In the genomic region with DNA sequence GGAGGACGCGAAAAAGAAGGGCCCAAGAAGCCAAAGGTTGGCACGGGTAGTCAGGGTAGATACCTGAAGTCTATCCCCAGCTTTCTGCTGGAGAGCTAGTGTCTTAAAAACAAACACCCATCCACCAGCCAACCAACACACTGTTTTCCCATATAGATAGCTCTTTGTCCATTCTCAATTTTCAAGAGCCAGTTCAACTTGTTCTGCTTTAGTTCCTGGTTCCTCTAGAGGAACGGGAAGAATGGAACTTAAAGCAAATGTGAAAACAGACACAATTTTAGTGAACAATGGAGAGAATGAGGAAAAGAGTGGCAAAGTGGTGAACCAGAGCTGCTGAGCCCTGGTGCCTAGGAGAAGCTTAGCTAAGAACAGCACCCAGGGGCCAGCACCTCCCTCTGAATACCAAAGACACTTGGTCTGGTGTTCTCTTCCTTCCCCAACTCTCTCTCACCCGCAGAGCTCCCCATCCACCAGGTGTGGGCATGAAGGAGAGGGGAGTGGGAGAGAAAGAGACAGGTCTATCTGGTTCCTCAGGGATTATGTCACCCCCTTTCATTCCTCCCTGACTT, we compare ENCODE assay signal across 20 cellular contexts. TPM values are rescaled to one million over a fixed set of nuclear protein-coding genes. Genes with fewer than 3 reads are reported as not detected.
DNase-seq lines count a peak whose midpoint lies in the region; ATAC-seq, FAIRE-seq and TF ChIP-seq lines count a peak whose summit lies in the region.
"Had no signal": no experiment of that assay in that cellular context is flagged by ENCODE, and none has a peak within 500 bp of the region (broad histone marks: within the 10 kb centered on the region; RNA-seq: fewer than 3 reads in every experiment).

No MANE protein-coding gene starts in this region.

- no peak overlapping the region for H3K14ac ChIP-seq in neuronal stem cell (ENCODE audit: low read length)

- H2AFZ ChIP-seq in neuronal stem cell (ENCODE audit: low read length): no peak overlapping the region

- H3K4ac ChIP-seq in neuronal stem cell (ENCODE audit: low read length): no peak overlapping the region

- no peak overlapping the region for H3K27ac Mint-ChIP-seq in neural crest cell (ENCODE audit: unreplicated experiment)

- WGBS in neuronal stem cell (ENCODE audit: extremely low coverage in 2 of 2, insufficient read length in 2 of 2, insufficient replicate concordance in 1 of 2), 2 donors: no CpG with 5 or more reads among the region's 5 CpGs

- no peak overlapping the region for H2BK12ac ChIP-seq in neuronal stem cell (ENCODE audit: low read length)

- peaks cover 25% of the 10 kb centered on the region for H3K4me1 ChIP-seq in stomach smooth muscle (ENCODE audit: control insufficient read depth, insufficient read depth, low read length)
- peaks cover 4 to 6% of the 10 kb centered on the region in 2 donors for H3K4me1 ChIP-seq in neuronal stem cell (ENCODE audit: control insufficient read depth in 2 of 2, insufficient read depth in 1 of 2, low read depth in 1 of 2, low read length in 2 of 2)

- H3K9me3 Mint-ChIP-seq in neural crest cell: no peaks in the 10 kb centered on the region

- no peak for TF ChIP-seq POLR2A in GM12892 (IDR thresholded peaks at IDR 0.05; ENCODE audit: low read depth, low read length)

- peak overlapping the region; percentile 57 for H3K4me3 Mint-ChIP-seq in neural crest cell

- H3K9me3 ChIP-seq in stomach smooth muscle (ENCODE audit: control insufficient read depth in 2 of 2, low read length in 2 of 2) (no peaks in the 10 kb centered on the region), neuronal stem cell (replicated peaks in 1 of 2; ENCODE audit: control insufficient read depth in 2 of 2, insufficient read depth in 1 of 2, low read depth in 1 of 2, low read length in 2 of 2) (peaks cover 0 to 9% of the 10 kb centered on the region in 2 donors)
- H3K9me3 ChIP-seq: Peyer's patch had no signal

- peaks cover 0 to 25% (median 0%) of the 10 kb centered on the region in 45 donors for H3K27me3 ChIP-seq in dorsolateral prefrontal cortex
- H3K27me3 ChIP-seq in stomach smooth muscle (ENCODE audit: control insufficient read depth in 1 of 2, insufficient read depth in 2 of 2, low read length in 2 of 2): no peaks in the 10 kb centered on the region
- H3K27me3 ChIP-seq in neuronal stem cell (ENCODE audit: control insufficient read depth in 3 of 3, insufficient read depth in 3 of 3, low read depth in 1 of 3, low read length in 3 of 3): peaks cover 8 to 61% (median 32%) of the 10 kb centered on the region in 3 experiments
- H3K27me3 ChIP-seq: Peyer's patch had no signal

- H3K36me3 Mint-ChIP-seq in neural crest cell (ENCODE audit: low read depth): no peaks in the 10 kb centered on the region

- H3K4me1 Mint-ChIP-seq in neural crest cell: peaks cover 14% of the 10 kb centered on the region

- TF ChIP-seq CTCF in dorsolateral prefrontal cortex (IDR thresholded peaks at IDR 0.05 in 54 of 56, conservative IDR thresholded peaks at IDR 0.05 in 2 of 56; ENCODE audit: low read depth in 1 of 56, partially characterized antibody in 56 of 56) (no peak), neural crest cell (conservative IDR thresholded peaks at IDR 0.05) (no peak)

- H4K8ac ChIP-seq in neuronal stem cell (ENCODE audit: low read depth, low read length): no peak overlapping the region

- H3K27ac ChIP-seq in angular gyrus (ENCODE audit: low read depth, low read length) (peak overlapping the region; percentile 32), dorsolateral prefrontal cortex (peak overlapping the region in 49 of 59 donors; percentile 1 to 100 (median 58)), stomach smooth muscle (ENCODE audit: low read length) (peak overlapping the region; percentile 31), neuronal stem cell (replicated peaks; ENCODE audit: low read length) (no peak overlapping the region)
- H3K27ac ChIP-seq: Peyer's patch had no signal

- peak overlapping the region in 12 of 59 donors; percentile 0 to 90 (median 78) for H3K4me3 ChIP-seq in dorsolateral prefrontal cortex
- H3K4me3 ChIP-seq in stomach smooth muscle (ENCODE audit: low read length in 2 of 2): no peak overlapping the region
- H3K4me3 ChIP-seq in neuronal stem cell (ENCODE audit: low read length in 2 of 2): no peak overlapping the region
- H3K4me3 ChIP-seq: Peyer's patch had no signal

- no peak for DNase-seq in dorsolateral prefrontal cortex
- DNase-seq in neural crest cell (ENCODE audit: low read depth, low spot score): no peak
- DNase-seq in GM12892 (ENCODE audit: insufficient read length): no peak
- no peak for DNase-seq in neuronal stem cell (ENCODE audit: low spot score)
- no peak for DNase-seq in globus pallidus (ENCODE audit: low spot score)
- DNase-seq: C1 segment of cervical spinal cord, DMS79, Kasumi-1, MM.1S, NCI-H1092, NCI-H1436 treated with DMSO at 0.1 percent for 48 hours, NCI-H2029 treated with DMSO at 0.1 percent for 48 hours, NCI-H446 treated with DMSO at 0.1 percent for 48 hours had no signal

- H2AK5ac ChIP-seq in neuronal stem cell (ENCODE audit: low read depth, low read length): no peak overlapping the region

- no peak for ATAC-seq in HG03521 (IDR thresholded peaks at IDR 0.05; ENCODE audit: unreplicated experiment)

- no peak overlapping the region for H4K91ac ChIP-seq in neuronal stem cell (ENCODE audit: low read depth, low read length, poor library complexity)

- no peak overlapping the region for H3K23ac ChIP-seq in neuronal stem cell (ENCODE audit: low read depth, low read length, poor library complexity)

- H3K18ac ChIP-seq in neuronal stem cell (ENCODE audit: low read length): no peak overlapping the region

- FAIRE-seq in GM12892 (lab: Jason Lieb, UNC): no peak
- FAIRE-seq: D721Med, H1 had no signal

- H2BK15ac ChIP-seq in neuronal stem cell (ENCODE audit: low read length): no peak overlapping the region

- no peak overlapping the region for H2BK5ac ChIP-seq in neuronal stem cell (ENCODE audit: low read length)

- H3K9ac ChIP-seq in stomach smooth muscle (ENCODE audit: low read length in 2 of 2): no peak overlapping the region
- H3K9ac ChIP-seq in neuronal stem cell (ENCODE audit: low read depth, low read length, poor library complexity): no peak overlapping the region

- no peak overlapping the region for H3K4me2 ChIP-seq in neuronal stem cell (ENCODE audit: insufficient read depth, low read length, poor library complexity, severe bottlenecking)

- intact Hi-C loops in dorsolateral prefrontal cortex (cut with DNase I): loop anchor here in 1 of 2 donors (5.0 kb wide), 1 partner anchor 51 kb away; the partner anchor contains the start of gene ARHGEF40

- no peaks in the 10 kb centered on the region for H3K79me1 ChIP-seq in neuronal stem cell (ENCODE audit: low read depth, low read length)

- H3K36me3 ChIP-seq in stomach smooth muscle (ENCODE audit: control insufficient read depth in 2 of 2, insufficient read depth in 2 of 2, low read length in 2 of 2): peaks cover 36 to 50% of the 10 kb centered on the region in 2 donors
- H3K36me3 ChIP-seq in neuronal stem cell (replicated peaks in 1 of 2; ENCODE audit: control insufficient read depth in 2 of 2, insufficient read depth in 2 of 2, low read length in 2 of 2): no peaks in the 10 kb centered on the region

- H3K27me3 Mint-ChIP-seq in neural crest cell (ENCODE audit: low read depth): peaks cover 38% of the 10 kb centered on the region

- H2BK120ac ChIP-seq in neuronal stem cell (ENCODE audit: low read depth, low read length): no peak overlapping the region

RNA-seq across cellular contexts. Expression of gene NDRG2, which starts 3.8 kb away (rescaled TPM):
- 1,000 to 10,000 TPM in 53 of 120 experiments, 100 to 1,000 TPM in 67; 513 to 2,446 (median 961) TPM for total RNA-seq in dorsolateral prefrontal cortex
- 13.7 and 17.4 TPM in 2 replicates for total RNA-seq in neural crest cell
- not detected for polyA plus RNA-seq in GM12892 (2012; ENCODE audit: missing spikeins)
- polyA plus RNA-seq in neuronal stem cell (2013, experiment 1 of 2): 2.3 TPM
- 2.3 TPM for polyA plus RNA-seq in neuronal stem cell (2013, experiment 2 of 2)

RNA-seq across cellular contexts. Expression of gene TPPP2, which starts 9.0 kb away (rescaled TPM):
- total RNA-seq in dorsolateral prefrontal cortex (1 to 10 TPM in 10 of 120 experiments, under 1 TPM in 18, not detected in 92; 0.29 to 2.2 (median 0.78) TPM), neural crest cell (not detected in 2 replicates)
- polyA plus RNA-seq in GM12892 (2012; ENCODE audit: missing spikeins): not detected
- polyA plus RNA-seq in neuronal stem cell (2013, experiment 1 of 2): not detected
- not detected for polyA plus RNA-seq in neuronal stem cell (2013, experiment 2 of 2)
- total RNA-seq: A673, H1, Peyer's patch had no signal
- polyA plus RNA-seq: H1 had no signal

RNA-seq across cellular contexts. Expression of gene RNASE13, which starts 13.5 kb away (rescaled TPM):
- total RNA-seq in dorsolateral prefrontal cortex: under 1 TPM in 1 of 120 experiments, not detected in 119; 0.35 TPM
- total RNA-seq in neural crest cell: not detected in 2 replicates
- not detected for polyA plus RNA-seq in GM12892 (2012; ENCODE audit: missing spikeins)
- 0.01 TPM for polyA plus RNA-seq in neuronal stem cell (2013, experiment 1 of 2)
- polyA plus RNA-seq in neuronal stem cell (2013, experiment 2 of 2): not detected
- total RNA-seq: A673, H1, Peyer's patch had no signal
- polyA plus RNA-seq: H1 had no signal

RNA-seq across cellular contexts. Expression of gene RNASE7, which starts 21.1 kb away (rescaled TPM):
- total RNA-seq in dorsolateral prefrontal cortex: under 1 TPM in 2 of 120 experiments, not detected in 118; 0.53 to 0.96 TPM
- total RNA-seq in neural crest cell: not detected in 2 replicates
- polyA plus RNA-seq in GM12892 (2012; ENCODE audit: missing spikeins): not detected
- not detected for polyA plus RNA-seq in neuronal stem cell (2013, experiment 1 of 2)
- polyA plus RNA-seq in neuronal stem cell (2013, experiment 2 of 2): not detected
- total RNA-seq: A673, H1, Peyer's patch had no signal
- polyA plus RNA-seq: H1 had no signal

RNA-seq across cellular contexts. Expression of gene SLC39A2, which starts 22.0 kb away (rescaled TPM):
- 1 to 10 TPM in 6 of 120 experiments, under 1 TPM in 21, not detected in 93; 0.37 to 1.5 (median 0.75) TPM for total RNA-seq in dorsolateral prefrontal cortex
- total RNA-seq in neural crest cell: 0.36 and 0.37 TPM in 2 replicates
- polyA plus RNA-seq in GM12892 (2012; ENCODE audit: missing spikeins): 0.19 TPM
- polyA plus RNA-seq in neuronal stem cell (2013, experiment 1 of 2): 0.14 TPM
- polyA plus RNA-seq in neuronal stem cell (2013, experiment 2 of 2): 0.08 TPM
- total RNA-seq: A673 had no signal

Comparison
In these comparisons a context has a peak if more than half of its experiments do, and no peak if none do; other contexts are left out.
1. RNA of gene NDRG2, which starts 3.8 kb away (total RNA-seq): 513 to 2,446 TPM in dorsolateral prefrontal cortex; 13.7 to 17.4 TPM in neural crest cell; every median in the first group is over 10 times any median in the second.